In the genomic region with DNA sequence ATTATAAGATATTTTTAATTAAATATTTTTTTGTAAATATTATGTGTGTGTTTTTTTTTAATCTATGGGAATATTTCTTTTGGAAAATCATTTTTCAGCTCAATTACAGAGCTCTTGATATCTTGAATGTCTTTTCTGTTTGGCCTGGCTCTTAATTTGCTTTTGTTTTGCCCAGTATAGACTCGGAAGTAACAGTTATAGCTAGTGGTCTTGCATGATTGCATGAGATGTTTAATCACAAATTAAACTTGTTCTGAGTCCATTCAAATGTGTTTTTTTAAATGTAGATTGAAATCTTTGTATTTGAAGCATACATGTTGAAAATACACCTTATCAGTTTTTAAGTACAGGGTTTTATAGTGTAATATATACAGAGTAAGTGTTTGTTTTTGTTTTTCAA, we compare ENCODE assay signal across 13 cellular contexts. TPM values are rescaled to one million over a fixed set of nuclear protein-coding genes. Genes with fewer than 3 reads are reported as not detected.
A peak's percentile ranks its signal among the peaks of the same experiment; 100 is the strongest.
DNase-seq lines count a peak whose midpoint lies in the region; ATAC-seq, FAIRE-seq and TF ChIP-seq lines count a peak whose summit lies in the region.
"Had no signal": no experiment of that assay in that cellular context is flagged by ENCODE, and none has a peak within 500 bp of the region (broad histone marks: within the 10 kb centered on the region; RNA-seq: fewer than 3 reads in every experiment).

No MANE protein-coding gene starts in this region.

- peaks cover 60% of the 10 kb centered on the region for H3K4me1 Mint-ChIP-seq in neural progenitor cell
- peaks cover 3% of the 10 kb centered on the region for H3K4me1 Mint-ChIP-seq in CD14-positive monocyte
- peaks cover 6% of the 10 kb centered on the region for H3K4me1 Mint-ChIP-seq in activated CD8-positive, alpha-beta memory T cell treated with anti-CD3 and anti-CD28 coated beads, Interleukin-2, amount 10 ng/mL, durations not matched to agents 7 days and 5 days

- H3K4me3 Mint-ChIP-seq in neural progenitor cell (peak overlapping the region; percentile 99), CD14-positive monocyte (peak overlapping the region in 1 of 2 donors; percentile 28)
- H3K4me3 Mint-ChIP-seq in activated CD8-positive, alpha-beta memory T cell treated with anti-CD3 and anti-CD28 coated beads, Interleukin-2, amount 10 ng/mL, durations not matched to agents 7 days and 5 days, result no peak overlapping the region
- H3K4me3 Mint-ChIP-seq: activated CD4-positive, alpha-beta memory T cell treated with anti-CD3 and anti-CD28 coated beads, Interleukin-2, amount 10 ng/mL, durations not matched to agents 7 days and 5 days; activated naive CD8-positive, alpha-beta T cell treated with anti-CD3 and anti-CD28 coated beads, Interleukin-2, amount 10 ng/mL, durations not matched to agents 7 days and 5 days had no signal

- H3K9ac ChIP-seq in HUES6 (ENCODE audit: low read length) (no peak overlapping the region), neural progenitor cell (no peak overlapping the region)

- peak; percentile 63 for FAIRE-seq in endometrium (lab: Jason Lieb, UNC)
- FAIRE-seq: keratinocyte had no signal

- CTCF ChIA-PET in activated CD8-positive, alpha-beta memory T cell treated with anti-CD3 and anti-CD28 coated beads, Interleukin-2, amount 10 ng/mL, durations not matched to agents 7 days and 5 days (lab: Charles Lee), result no interaction called here

- peaks cover 7% of the 10 kb centered on the region for H3K27me3 Mint-ChIP-seq in neural progenitor cell (ENCODE audit: insufficient read depth, low read depth)
- peaks cover 55 to 77% (median 65%) of the 10 kb centered on the region in 3 donors for H3K27me3 Mint-ChIP-seq in CD14-positive monocyte (ENCODE audit: low read depth in 3 of 3)
- peaks cover 53% of the 10 kb centered on the region for H3K27me3 Mint-ChIP-seq in activated CD8-positive, alpha-beta memory T cell treated with anti-CD3 and anti-CD28 coated beads, Interleukin-2, amount 10 ng/mL, durations not matched to agents 7 days and 5 days

- H3K9me3 Mint-ChIP-seq in neural progenitor cell (no peaks in the 10 kb centered on the region), CD14-positive monocyte (peaks cover 0 to 17% (median 8%) of the 10 kb centered on the region in 7 donors)
- H3K9me3 Mint-ChIP-seq in activated CD8-positive, alpha-beta memory T cell treated with anti-CD3 and anti-CD28 coated beads, Interleukin-2, amount 10 ng/mL, durations not matched to agents 7 days and 5 days (ENCODE audit: low read depth), result peaks cover 6% of the 10 kb centered on the region
- H3K9me3 Mint-ChIP-seq: activated naive CD8-positive, alpha-beta T cell treated with anti-CD3 and anti-CD28 coated beads, Interleukin-2, amount 10 ng/mL, durations not matched to agents 7 days and 5 days had no signal

- DNase-seq in neural progenitor cell (ENCODE audit: low spot score), result no peak
- no peak for DNase-seq in NK-92 (lab: John Stamatoyannopoulos, UW; ENCODE audit: unreplicated experiment)
- no peak for DNase-seq in T1000 (lab: John Stamatoyannopoulos, UW)
- no peak for DNase-seq in CD14-positive monocyte (ENCODE audit: low spot score)
- no peak for DNase-seq in activated CD8-positive, alpha-beta memory T cell treated with anti-CD3 and anti-CD28 coated beads, Interleukin-2, amount 10 ng/mL, durations not matched to agents 7 days and 5 days
- DNase-seq: activated CD4-positive, alpha-beta memory T cell treated with anti-CD3 and anti-CD28 coated beads, Interleukin-2, amount 10 ng/mL, durations not matched to agents 7 days and 5 days; activated naive CD8-positive, alpha-beta T cell treated with anti-CD3 and anti-CD28 coated beads, Interleukin-2, amount 10 ng/mL, durations not matched to agents 7 days and 5 days; C1 segment of cervical spinal cord; retina had no signal

- H3K27ac ChIP-seq in 22Rv1, result peak overlapping the region; percentile 90
- H3K27ac ChIP-seq in HUES6 (ENCODE audit: low read depth, low read length), result no peak overlapping the region
- no peak overlapping the region for H3K27ac ChIP-seq in neural progenitor cell

- H3K36me3 ChIP-seq in HUES6 (ENCODE audit: control insufficient read depth, insufficient read depth, low read length), result no peaks in the 10 kb centered on the region; the same call in 1 of the 2 replicates
- H3K36me3 ChIP-seq in neural progenitor cell, result no peaks in the 10 kb centered on the region

- H3K9me3 ChIP-seq in HUES6 (ENCODE audit: control insufficient read depth, insufficient read depth, low read depth, low read length) (no peaks in the 10 kb centered on the region), neural progenitor cell (ENCODE audit: low read depth) (no peaks in the 10 kb centered on the region)

- H3K36me3 Mint-ChIP-seq in neural progenitor cell (peaks cover 23% of the 10 kb centered on the region), CD14-positive monocyte (peaks cover 0 to 2% of the 10 kb centered on the region in 2 donors)
- peaks cover 6% of the 10 kb centered on the region for H3K36me3 Mint-ChIP-seq in activated CD8-positive, alpha-beta memory T cell treated with anti-CD3 and anti-CD28 coated beads, Interleukin-2, amount 10 ng/mL, durations not matched to agents 7 days and 5 days

- peaks cover 22% of the 10 kb centered on the region for H4K20me1 ChIP-seq in neural progenitor cell (ENCODE audit: low read depth)

- H3K4me2 ChIP-seq in neural progenitor cell, result peak overlapping the region; percentile 96

- H3K4me3 ChIP-seq in HUES6 (ENCODE audit: low read depth, low read length) (peak overlapping the region; percentile 87), neural progenitor cell (peak overlapping the region; percentile 91)

- no peak overlapping the region for H2AFZ ChIP-seq in neural progenitor cell (replicated peaks)

- H3K4me1 ChIP-seq in HUES6 (ENCODE audit: control insufficient read depth, insufficient read depth, low read length) (peaks cover 30% of the 10 kb centered on the region), neural progenitor cell (peaks cover 51% of the 10 kb centered on the region)

- TF ChIP-seq CTCF in 22Rv1 (IDR thresholded peaks at IDR 0.05) (no peak), neural progenitor cell (IDR thresholded peaks at IDR 0.05) (no peak), CD14-positive monocyte (IDR thresholded peaks at IDR 0.05) (no peak)

- no peak for ATAC-seq in activated CD8-positive, alpha-beta memory T cell treated with anti-CD3 and anti-CD28 coated beads, Interleukin-2, amount 10 ng/mL, durations not matched to agents 7 days and 5 days

- intact Hi-C loops in CD14-positive monocyte (cut with micrococcal nuclease), result no loop called here

- H3K27ac Mint-ChIP-seq in neural progenitor cell (no peak overlapping the region), CD14-positive monocyte (no peak overlapping the region)
- H3K27ac Mint-ChIP-seq in activated CD8-positive, alpha-beta memory T cell treated with anti-CD3 and anti-CD28 coated beads, Interleukin-2, amount 10 ng/mL, durations not matched to agents 7 days and 5 days, result no peak overlapping the region
- H3K27ac Mint-ChIP-seq: activated CD4-positive, alpha-beta memory T cell treated with anti-CD3 and anti-CD28 coated beads, Interleukin-2, amount 10 ng/mL, durations not matched to agents 7 days and 5 days had no signal

- peaks cover 15% of the 10 kb centered on the region; the same call in 1 of the 2 replicates for H3K27me3 ChIP-seq in HUES6 (ENCODE audit: control insufficient read depth, insufficient read depth, low read length)
- H3K27me3 ChIP-seq in neural progenitor cell, result peaks cover 16% of the 10 kb centered on the region

- peaks cover 55% of the 10 kb centered on the region for H3K79me2 ChIP-seq in neural progenitor cell (ENCODE audit: low read depth)

- peaks cover 41% of the 10 kb centered on the region for H3F3A ChIP-seq in neural progenitor cell (ENCODE audit: low read depth)

RNA-seq across cellular contexts. Expression of gene ID4, which starts 2.6 kb away (rescaled TPM):
- total RNA-seq in neural progenitor cell (ENCODE audit: low replicate concordance), result 23.9 and 29.2 TPM in 2 replicates
- not detected for polyA plus RNA-seq in CD14-positive monocyte
- not detected for total RNA-seq in activated CD8-positive, alpha-beta memory T cell treated with anti-CD3 and anti-CD28 coated beads, Interleukin-2, amount 10 ng/mL, durations not matched to agents 7 days and 5 days
- total RNA-seq: activated CD4-positive, alpha-beta memory T cell treated with anti-CD3 and anti-CD28 coated beads, Interleukin-2, amount 10 ng/mL, durations not matched to agents 7 days and 5 days; activated naive CD8-positive, alpha-beta T cell treated with anti-CD3 and anti-CD28 coated beads, Interleukin-2, amount 10 ng/mL, durations not matched to agents 7 days and 5 days had no signal

Comparison
In these comparisons a context has a peak if more than half of its experiments do, and no peak if none do; other contexts are left out.
1. RNA of gene ID4, which starts 2.6 kb away (total RNA-seq): 23.9 to 29.2 TPM in neural progenitor cell; not detected in activated CD8-positive, alpha-beta memory T cell treated with anti-CD3 and anti-CD28 coated beads, Interleukin-2, amount 10 ng/mL, durations not matched to agents 7 days and 5 days; every median in the first group is over 10 times any median in the second.